8 cellular contexts compared by ENCODE assay signal in the genomic region with DNA sequence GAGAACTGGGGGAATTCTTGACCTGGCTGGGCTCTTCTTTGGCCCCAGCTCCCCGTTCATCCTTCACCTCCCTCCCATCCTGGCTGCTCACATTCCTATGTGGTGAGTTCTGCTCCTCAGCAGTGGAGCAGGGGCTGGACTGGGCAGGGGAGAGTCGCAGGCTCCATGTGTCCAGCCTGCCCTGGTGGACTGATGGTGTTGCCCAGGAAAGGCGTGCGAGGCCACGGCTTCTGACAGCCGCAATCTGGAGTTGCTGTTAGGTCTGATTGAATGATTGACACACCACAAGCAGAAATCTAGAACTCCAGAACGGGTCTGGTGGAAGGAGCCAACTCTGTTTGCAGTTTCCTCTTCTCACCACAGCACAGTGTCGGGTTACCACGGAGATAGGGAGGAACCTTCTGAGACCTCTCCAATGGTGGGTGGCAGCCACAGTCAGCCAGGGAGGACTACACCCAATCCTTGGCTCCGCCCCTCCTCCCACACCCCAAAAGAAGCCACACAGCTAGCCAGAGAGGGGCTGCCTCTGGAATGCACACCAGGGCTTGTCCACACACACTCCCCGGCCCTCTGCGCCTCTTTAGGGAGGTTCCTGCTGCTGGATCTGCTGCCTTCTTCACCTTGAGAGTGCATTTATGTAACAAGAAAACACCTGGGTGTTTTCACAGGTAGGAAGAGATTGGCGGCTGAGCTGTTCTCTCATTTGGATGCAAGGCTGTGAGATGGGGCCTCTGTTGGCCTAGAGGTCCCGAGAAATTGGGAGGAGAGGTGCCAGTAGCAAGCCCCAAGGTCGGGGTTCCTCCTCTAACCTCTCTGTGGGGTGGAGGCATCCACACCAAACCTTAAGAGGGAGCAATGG. TPM values are rescaled to one million over a fixed set of nuclear protein-coding genes. Genes with fewer than 3 reads are reported as not detected.
DNase-seq lines count a peak whose midpoint lies in the region; ATAC-seq and TF ChIP-seq lines count a peak whose summit lies in the region.

No MANE protein-coding gene starts in this region.

- 68 to 72% methylated on average over 4 to 15 of the region's 15 CpGs for WGBS in testis, 2 donors

- TF ChIP-seq POLR2A in testis (IDR thresholded peaks at IDR 0.05), result no peak

- no peak for TF ChIP-seq CTCF in GM12875 (IDR thresholded peaks at IDR 0.05; ENCODE audit: borderline replicate concordance, insufficient read depth, low read depth, low read length)
- TF ChIP-seq CTCF in MM.1S (IDR thresholded peaks at IDR 0.05; ENCODE audit: low read length), result no peak
- TF ChIP-seq CTCF in testis (IDR thresholded peaks at IDR 0.05), result no peak

- no peaks in the 10 kb centered on the region for H3K36me3 Mint-ChIP-seq in natural killer cell treated with Interleukin-12 subunit alpha and Interleukin-12 subunit beta and Interleukin-15 and Interleukin-18, amount 100 ng/mL, for 72 hours

- peak; percentile 82 to 87 for ATAC-seq in natural killer cell treated with Interleukin-12 subunit alpha and Interleukin-12 subunit beta and Interleukin-15 and Interleukin-18, amount 100 ng/mL, for 72 hours

- H3K4me2 ChIP-seq in MM.1S (ENCODE audit: low read depth, low read length), result peak overlapping the region; percentile 60

- H3K27ac ChIP-seq in MM.1S (ENCODE audit: low read length) (peak overlapping the region; percentile 52; the same call in 1 of the 2 replicates), epithelial cell of prostate (peak overlapping the region; percentile 55), testis (no peak overlapping the region)

- H3K4me1 ChIP-seq in MM.1S (ENCODE audit: low read length) (peaks cover 45% of the 10 kb centered on the region), testis (no peaks in the 10 kb centered on the region)

- H3K4me1 Mint-ChIP-seq in natural killer cell treated with Interleukin-12 subunit alpha and Interleukin-12 subunit beta and Interleukin-15 and Interleukin-18, amount 100 ng/mL, for 72 hours (ENCODE audit: low read depth in 2 of 2), result peaks cover 65 to 72% of the 10 kb centered on the region in 2 donors

- H3K9me3 Mint-ChIP-seq in natural killer cell treated with Interleukin-12 subunit alpha and Interleukin-12 subunit beta and Interleukin-15 and Interleukin-18, amount 100 ng/mL, for 72 hours, result no peaks in the 10 kb centered on the region

- no peaks in the 10 kb centered on the region for H3K27me3 Mint-ChIP-seq in natural killer cell treated with Interleukin-12 subunit alpha and Interleukin-12 subunit beta and Interleukin-15 and Interleukin-18, amount 100 ng/mL, for 72 hours

- H3K9me3 ChIP-seq in MM.1S (replicated peaks; ENCODE audit: insufficient read depth, low read length), result no peaks in the 10 kb centered on the region
- H3K9me3 ChIP-seq in testis, result no peaks in the 10 kb centered on the region

- peak overlapping the region; percentile 26; the same call in 1 of the 2 replicates for H3K9ac ChIP-seq in MM.1S (ENCODE audit: low read length)

- H3K4me3 ChIP-seq in GM12875 (ENCODE audit: low read depth, low read length) (peak overlapping the region; percentile 43), MM.1S (ENCODE audit: low read length) (peak overlapping the region; percentile 13; the same call in 1 of the 2 replicates), testis (no peak overlapping the region)

- no peaks in the 10 kb centered on the region for H3K27me3 ChIP-seq in MM.1S (replicated peaks; ENCODE audit: insufficient read depth, low read length)
- no peaks in the 10 kb centered on the region for H3K27me3 ChIP-seq in testis

- no peaks in the 10 kb centered on the region for H3K9me2 ChIP-seq in MM.1S (replicated peaks; ENCODE audit: insufficient read depth, low read length)

- CTCF ChIA-PET in HEK293T (lab: Yijun Ruan, JAX), result no interaction called here

- no peaks in the 10 kb centered on the region for H4K20me1 ChIP-seq in MM.1S (ENCODE audit: insufficient read depth, low read length)

- no peaks in the 10 kb centered on the region for H3K79me2 ChIP-seq in MM.1S (ENCODE audit: low read length)

- peak overlapping the region; percentile 71 for H3K4me3 Mint-ChIP-seq in natural killer cell treated with Interleukin-12 subunit alpha and Interleukin-12 subunit beta and Interleukin-15 and Interleukin-18, amount 100 ng/mL, for 72 hours

- intact Hi-C loops in testis (cut with DNase I; ENCODE audit: low total_unique reads), result no loop called here

- H3K36me3 ChIP-seq in MM.1S (replicated peaks; ENCODE audit: insufficient read depth, low read length), result no peaks in the 10 kb centered on the region
- no peaks in the 10 kb centered on the region for H3K36me3 ChIP-seq in testis (ENCODE audit: low read depth, missing control alignments)

- peak overlapping the region; percentile 64 to 77 for H3K27ac Mint-ChIP-seq in natural killer cell treated with Interleukin-12 subunit alpha and Interleukin-12 subunit beta and Interleukin-15 and Interleukin-18, amount 100 ng/mL, for 72 hours

- peak overlapping the region; percentile 34; the same call in 1 of the 2 replicates for H2AFZ ChIP-seq in MM.1S (ENCODE audit: low read length)

- POLR2A ChIA-PET in HEK293T (lab: Yijun Ruan, JAX), result no interaction called here

- DNase-seq in HEK293T (ENCODE audit: extremely low spot score), result peak; percentile 27
- DNase-seq in MM.1S, result peak; percentile 51
- DNase-seq in activated CD8-positive, alpha-beta memory T cell treated with anti-CD3 and anti-CD28 coated beads for 4 hours (ENCODE audit: low read depth in 2 of 2), result peak; percentile 64 to 75
- no peak for DNase-seq in epithelial cell of prostate (ENCODE audit: low read depth, low spot score)
- peak; percentile 79 for DNase-seq in natural killer cell treated with Interleukin-12 subunit alpha and Interleukin-12 subunit beta and Interleukin-15 and Interleukin-18, amount 100 ng/mL, for 72 hours (ENCODE audit: low spot score)
- peak; percentile 21 for DNase-seq in testis
- no peak for DNase-seq in DMS153 treated with DMSO at 0.1 percent for 48 hours (lab: John Stamatoyannopoulos, UW; ENCODE audit: unreplicated experiment)

- no peaks in the 10 kb centered on the region; the same call in 1 of the 2 replicates for H3F3A ChIP-seq in MM.1S (ENCODE audit: insufficient read depth, low read length)

TF ChIP-seq in HEK293T, 16 proteins besides CTCF, POLR2A, EP300 and RAD21:
- no peak for TF ChIP-seq TARDBP (IDR thresholded peaks at IDR 0.05)
- TF ChIP-seq LEF1 (IDR thresholded peaks at IDR 0.05; ENCODE audit: borderline replicate concordance), result no peak
- no peak for TF ChIP-seq SUZ12 (IDR thresholded peaks at IDR 0.05)
- no peak for TF ChIP-seq CTBP1 (IDR thresholded peaks at IDR 0.05; ENCODE audit: borderline replicate concordance)
- no peak for TF ChIP-seq L3MBTL2 (conservative IDR thresholded peaks at IDR 0.05)
- TF ChIP-seq NFRKB (IDR thresholded peaks at IDR 0.05), result no peak
- no peak for TF ChIP-seq HDGF (IDR thresholded peaks at IDR 0.05; ENCODE audit: borderline replicate concordance)
- TF ChIP-seq BHLHE40 (IDR thresholded peaks at IDR 0.05; ENCODE audit: borderline replicate concordance), result no peak
- TF ChIP-seq ELF4 (IDR thresholded peaks at IDR 0.05), result no peak
- no peak for TF ChIP-seq ARNT (IDR thresholded peaks at IDR 0.05)
- TF ChIP-seq FOXM1 (IDR thresholded peaks at IDR 0.05; ENCODE audit: borderline replicate concordance), result no peak
- TF ChIP-seq ZNF384 (IDR thresholded peaks at IDR 0.05), result no peak
- TF ChIP-seq SP1 (IDR thresholded peaks at IDR 0.05), result no peak
- TF ChIP-seq FOXA1 (IDR thresholded peaks at IDR 0.05), result no peak
- TF ChIP-seq, protein P1, sequence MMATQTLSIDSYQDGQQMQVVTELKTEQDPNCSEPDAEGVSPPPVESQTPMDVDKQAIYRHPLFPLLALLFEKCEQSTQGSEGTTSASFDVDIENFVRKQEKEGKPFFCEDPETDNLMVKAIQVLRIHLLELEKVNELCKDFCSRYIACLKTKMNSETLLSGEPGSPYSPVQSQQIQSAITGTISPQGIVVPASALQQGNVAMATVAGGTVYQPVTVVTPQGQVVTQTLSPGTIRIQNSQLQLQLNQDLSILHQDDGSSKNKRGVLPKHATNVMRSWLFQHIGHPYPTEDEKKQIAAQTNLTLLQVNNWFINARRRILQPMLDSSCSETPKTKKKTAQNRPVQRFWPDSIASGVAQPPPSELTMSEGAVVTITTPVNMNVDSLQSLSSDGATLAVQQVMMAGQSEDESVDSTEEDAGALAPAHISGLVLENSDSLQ (IDR thresholded peaks at IDR 0.05), result no peak
- no peak for TF ChIP-seq FOXK2 (IDR thresholded peaks at IDR 0.05)

RNA-seq across cellular contexts. Expression of a gene that starts 56.4 kb away (rescaled TPM):
- 100 to 1,000 TPM; 698 to 736 TPM for total RNA-seq in natural killer cell treated with Interleukin-12 subunit alpha and Interleukin-12 subunit beta and Interleukin-15 and Interleukin-18, amount 100 ng/mL, for 72 hours
- total RNA-seq in testis, result 10 to 100 TPM in 1 of 2 donors, 1 to 10 TPM in 1; 4.0 to 13.4 TPM
- polyA plus RNA-seq in testis (ENCODE audit: insufficient read depth, low read depth, low replicate concordance), result 44.5 TPM

Comparison
In these comparisons a context has a peak if more than half of its experiments do, and no peak if none do; other contexts are left out.
1. H3K4me3 ChIP-seq: peak in GM12875 (single experiment) and MM.1S (single experiment); none in testis (0 of 2).
2. DNase-seq: peak in HEK293T (single experiment), MM.1S (single experiment), activated CD8-positive, alpha-beta memory T cell treated with anti-CD3 and anti-CD28 coated beads for 4 hours (2 of 2), natural killer cell treated with Interleukin-12 subunit alpha and Interleukin-12 subunit beta and Interleukin-15 and Interleukin-18, amount 100 ng/mL, for 72 hours (single experiment) and testis (single experiment); none in epithelial cell of prostate (single experiment) and DMS153 treated with DMSO at 0.1 percent for 48 hours (single experiment).
3. H3K27ac ChIP-seq: peak in MM.1S (single experiment) and epithelial cell of prostate (single experiment); none in testis (0 of 2).
4. RNA of a gene that starts 56.4 kb away (total RNA-seq): 698 to 736 TPM in natural killer cell treated with Interleukin-12 subunit alpha and Interleukin-12 subunit beta and Interleukin-15 and Interleukin-18, amount 100 ng/mL, for 72 hours; 4.0 to 13.4 TPM in testis; every median in the first group is over 10 times any median in the second.